Comparison of ENCODE assay signal across 23 cellular contexts in the genomic region with DNA sequence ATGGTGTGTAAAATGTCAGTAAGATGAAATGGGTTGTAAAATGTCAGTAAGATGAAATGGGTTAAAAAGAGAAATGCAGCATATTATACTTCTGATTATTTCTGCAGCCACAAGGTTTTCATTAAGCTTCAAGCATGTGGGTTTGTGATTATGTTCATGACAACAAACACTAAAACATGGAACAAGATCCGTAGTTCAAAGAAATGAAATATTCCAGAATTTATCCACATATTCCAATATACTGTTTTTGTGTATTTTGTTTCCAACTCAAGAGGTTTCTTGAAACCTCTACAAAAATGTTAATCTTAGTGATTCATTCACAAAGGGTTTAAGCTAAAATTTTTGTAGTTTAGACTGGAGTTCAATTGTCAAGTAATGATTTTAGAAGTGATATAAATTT.
DNase-seq lines count a peak whose midpoint lies in the region; ATAC-seq, FAIRE-seq and TF ChIP-seq lines count a peak whose summit lies in the region.
"Had no signal": no experiment of that assay in that cellular context is flagged by ENCODE, and none has a peak within 500 bp of the region (broad histone marks: within the 10 kb centered on the region; RNA-seq: fewer than 3 reads in every experiment).

No MANE protein-coding gene starts in this region.

- H3K9ac ChIP-seq in adipocyte (ENCODE audit: low read length): no peak overlapping the region
- H3K9ac ChIP-seq: BLaER1 treated with 17β-estradiol and CSF1 and Interleukin-3, amounts not matched to agents 10 nM and 100 nM had no signal

- peak; percentile 6 for FAIRE-seq in D721Med (lab: Jason Lieb, UNC)
- FAIRE-seq: A549, GM12891, GM18507 had no signal

- ATAC-seq in HG03432 (IDR thresholded peaks at IDR 0.05; ENCODE audit: unreplicated experiment): no peak
- ATAC-seq: A549; CD8-positive, alpha-beta T cell had no signal

- no peaks in the 10 kb centered on the region for H3K36me3 ChIP-seq in adipocyte (ENCODE audit: control insufficient read depth, insufficient read depth, low read length, severe bottlenecking)
- H3K36me3 ChIP-seq: BLaER1 treated with 17β-estradiol and CSF1 and Interleukin-3, amounts not matched to agents 10 nM and 100 nM had no signal

- TF ChIP-seq CTCF in D721Med (IDR thresholded peaks at IDR 0.05; ENCODE audit: insufficient read depth, missing control alignments): no peak

- no peaks in the 10 kb centered on the region for H3K9me3 ChIP-seq in adipocyte (ENCODE audit: control insufficient read depth, low read length)
- H3K9me3 ChIP-seq: A549, Caco-2 had no signal

- peaks cover 6% of the 10 kb centered on the region for H3K4me1 ChIP-seq in adipocyte (ENCODE audit: control insufficient read depth, insufficient read depth, low read length)
- H3K4me1 ChIP-seq: A549; BLaER1 treated with 17β-estradiol and CSF1 and Interleukin-3, amounts not matched to agents 10 nM and 100 nM; Caco-2 had no signal

- no peaks in the 10 kb centered on the region for H3K27me3 ChIP-seq in adipocyte (replicated peaks; ENCODE audit: control insufficient read depth, insufficient read depth, low read length)
- H3K27me3 ChIP-seq: BLaER1 treated with 17β-estradiol and CSF1 and Interleukin-3, amounts not matched to agents 10 nM and 100 nM had no signal

- no peak overlapping the region for H3K4me3 ChIP-seq in adipocyte (ENCODE audit: low read length)
- H3K4me3 ChIP-seq: A549; BLaER1 treated with 17β-estradiol and CSF1 and Interleukin-3, amounts not matched to agents 10 nM and 100 nM had no signal

- no peak for DNase-seq in D721Med (ENCODE audit: insufficient read length, low spot score)
- peak; percentile 33 for DNase-seq in adipocyte (ENCODE audit: low read depth)
- peak; percentile 60 for DNase-seq in dedifferentiated amniotic fluid mesenchymal stem cell (ENCODE audit: extremely low spot score)
- peak; percentile 54 for DNase-seq in fibroblast of peridontal ligament (ENCODE audit: extremely low read depth)
- no peak for DNase-seq in OCI-M1 (lab: John Stamatoyannopoulos, UW)
- DNase-seq in glomerular visceral epithelial cell (ENCODE audit: extremely low spot score): no peak
- DNase-seq: AML-193; Caco-2; Calu3; CD4-positive, alpha-beta T cell; CD8-positive, alpha-beta T cell; DMS 273 treated with DMSO at 0.1 percent for 48 hours; DMS153; DMS53; DMS79; DND-41; EL; GF-D8 had no signal

Comparison
In these comparisons a context has a peak if more than half of its experiments do, and no peak if none do; other contexts are left out.
1. DNase-seq: peak in adipocyte (single experiment), dedifferentiated amniotic fluid mesenchymal stem cell (single experiment) and fibroblast of peridontal ligament (single experiment); none in D721Med (single experiment), OCI-M1 (single experiment) and glomerular visceral epithelial cell (single experiment).